In the genomic region with DNA sequence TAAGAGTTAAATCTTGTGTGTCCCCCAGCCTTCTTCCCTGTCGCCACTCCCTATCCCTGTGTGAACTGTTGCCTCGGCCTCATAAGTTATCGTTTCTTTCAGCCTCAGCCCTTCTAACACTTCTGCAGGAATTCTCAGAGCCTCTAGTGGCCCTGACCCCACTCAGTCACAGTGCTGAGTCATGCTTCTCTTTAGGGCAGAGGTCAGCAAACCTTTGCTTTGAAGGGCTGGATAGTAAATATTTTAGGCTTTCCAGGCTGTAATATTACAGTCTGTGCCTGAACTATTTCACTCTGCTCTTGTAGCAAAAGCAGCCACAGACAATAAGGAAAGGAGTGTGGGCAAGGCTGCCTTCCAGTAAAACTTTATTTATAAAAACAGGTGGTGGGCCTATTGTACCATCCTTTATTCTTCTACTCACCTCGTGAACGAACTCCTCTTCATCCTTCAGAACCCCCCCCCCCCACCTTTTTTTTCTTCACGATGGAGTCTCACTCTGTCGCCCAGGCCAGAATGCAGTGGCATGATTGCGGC, we compare ENCODE assay signal across 1 cellular context.
TF ChIP-seq lines count a peak whose summit lies in the region.

No MANE protein-coding gene starts in this region.

TF ChIP-seq in HepG2, 621 proteins besides CTCF, POLR2A, EP300 and RAD21 (continued from another document and continues in another):
- TF ChIP-seq, protein P1, sequence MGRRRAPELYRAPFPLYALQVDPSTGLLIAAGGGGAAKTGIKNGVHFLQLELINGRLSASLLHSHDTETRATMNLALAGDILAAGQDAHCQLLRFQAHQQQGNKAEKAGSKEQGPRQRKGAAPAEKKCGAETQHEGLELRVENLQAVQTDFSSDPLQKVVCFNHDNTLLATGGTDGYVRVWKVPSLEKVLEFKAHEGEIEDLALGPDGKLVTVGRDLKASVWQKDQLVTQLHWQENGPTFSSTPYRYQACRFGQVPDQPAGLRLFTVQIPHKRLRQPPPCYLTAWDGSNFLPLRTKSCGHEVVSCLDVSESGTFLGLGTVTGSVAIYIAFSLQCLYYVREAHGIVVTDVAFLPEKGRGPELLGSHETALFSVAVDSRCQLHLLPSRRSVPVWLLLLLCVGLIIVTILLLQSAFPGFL (CRISPR knock-in tag; IDR thresholded peaks at IDR 0.05): no peak
- TF ChIP-seq, protein P2, sequence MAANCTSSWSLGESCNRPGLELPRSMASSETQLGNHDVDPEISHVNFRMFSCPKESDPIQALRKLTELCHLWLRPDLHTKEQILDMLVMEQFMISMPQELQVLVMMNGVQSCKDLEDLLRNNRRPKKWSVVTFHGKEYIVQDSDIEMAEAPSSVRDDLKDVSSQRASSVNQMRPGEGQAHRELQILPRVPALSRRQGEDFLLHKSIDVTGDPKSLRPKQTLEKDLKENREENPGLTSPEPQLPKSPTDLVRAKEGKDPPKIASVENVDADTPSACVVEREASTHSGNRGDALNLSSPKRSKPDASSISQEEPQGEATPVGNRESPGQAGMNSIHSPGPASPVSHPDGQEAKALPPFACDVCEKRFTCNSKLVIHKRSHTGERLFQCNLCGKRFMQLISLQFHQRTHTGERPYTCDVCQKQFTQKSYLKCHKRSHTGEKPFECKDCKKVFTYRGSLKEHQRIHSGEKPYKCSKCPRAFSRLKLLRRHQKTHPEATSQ (CRISPR knock-in tag; IDR thresholded peaks at IDR 0.05; ENCODE audit: borderline replicate concordance): no peak
- TF ChIP-seq KLF6 (CRISPR knock-in tag; IDR thresholded peaks at IDR 0.05) (no peak), ZNF460 (CRISPR knock-in tag; IDR thresholded peaks at IDR 0.05; ENCODE audit: borderline replicate concordance) (0 out of 2 replicates have a peak, but pooled peaks have one; percentile 7), ZNF441 (CRISPR knock-in tag; IDR thresholded peaks at IDR 0.05; ENCODE audit: borderline replicate concordance) (no peak), ZNF614 (CRISPR knock-in tag; IDR thresholded peaks at IDR 0.05; ENCODE audit: borderline replicate concordance) (peak; percentile 52; the same call in 1 of the 2 replicates), GATA4 (IDR thresholded peaks at IDR 0.05; ENCODE audit: borderline replicate concordance, low read depth) (no peak), ZNF567 (CRISPR knock-in tag; IDR thresholded peaks at IDR 0.05; ENCODE audit: borderline replicate concordance) (no peak), ZFP1 (CRISPR knock-in tag; IDR thresholded peaks at IDR 0.05) (peak; percentile 72; the same call in 1 of the 2 replicates), NR2F6 (IDR thresholded peaks at IDR 0.05) (peak; percentile 99), NR2F6 (CRISPR knock-in tag; IDR thresholded peaks at IDR 0.05) (peak; percentile 99), ZNF331 (CRISPR knock-in tag; IDR thresholded peaks at IDR 0.05) (peak; percentile 70; the same call in 1 of the 2 replicates), ZNF652 (CRISPR knock-in tag; IDR thresholded peaks at IDR 0.05; ENCODE audit: borderline replicate concordance, low read depth) (no peak; the same call in 1 of the 2 replicates), MXI1 (IDR thresholded peaks at IDR 0.05; ENCODE audit: borderline replicate concordance, low read depth, low read length) (peak; percentile 53; the same call in 1 of the 3 replicates), ZNF383 (CRISPR knock-in tag; IDR thresholded peaks at IDR 0.05; ENCODE audit: borderline replicate concordance) (no peak), NFKBIZ (CRISPR knock-in tag; IDR thresholded peaks at IDR 0.05) (no peak), PRPF4 (IDR thresholded peaks at IDR 0.05; ENCODE audit: low read depth, low read length, poor library complexity, severe bottlenecking) (no peak), ZNF543 (CRISPR knock-in tag; IDR thresholded peaks at IDR 0.05) (no peak), MIXL1 (CRISPR knock-in tag; IDR thresholded peaks at IDR 0.05) (no peak), GATAD1 (CRISPR knock-in tag; IDR thresholded peaks at IDR 0.05) (peak; percentile 40; the same call in 1 of the 2 replicates), ZNF225 (CRISPR knock-in tag; IDR thresholded peaks at IDR 0.05) (no peak)
- TF ChIP-seq, protein P3, sequence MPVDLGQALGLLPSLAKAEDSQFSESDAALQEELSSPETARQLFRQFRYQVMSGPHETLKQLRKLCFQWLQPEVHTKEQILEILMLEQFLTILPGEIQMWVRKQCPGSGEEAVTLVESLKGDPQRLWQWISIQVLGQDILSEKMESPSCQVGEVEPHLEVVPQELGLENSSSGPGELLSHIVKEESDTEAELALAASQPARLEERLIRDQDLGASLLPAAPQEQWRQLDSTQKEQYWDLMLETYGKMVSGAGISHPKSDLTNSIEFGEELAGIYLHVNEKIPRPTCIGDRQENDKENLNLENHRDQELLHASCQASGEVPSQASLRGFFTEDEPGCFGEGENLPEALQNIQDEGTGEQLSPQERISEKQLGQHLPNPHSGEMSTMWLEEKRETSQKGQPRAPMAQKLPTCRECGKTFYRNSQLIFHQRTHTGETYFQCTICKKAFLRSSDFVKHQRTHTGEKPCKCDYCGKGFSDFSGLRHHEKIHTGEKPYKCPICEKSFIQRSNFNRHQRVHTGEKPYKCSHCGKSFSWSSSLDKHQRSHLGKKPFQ (CRISPR knock-in tag; IDR thresholded peaks at IDR 0.05; ENCODE audit: insufficient replicate concordance): peak; percentile 45
- TF ChIP-seq, protein P4, sequence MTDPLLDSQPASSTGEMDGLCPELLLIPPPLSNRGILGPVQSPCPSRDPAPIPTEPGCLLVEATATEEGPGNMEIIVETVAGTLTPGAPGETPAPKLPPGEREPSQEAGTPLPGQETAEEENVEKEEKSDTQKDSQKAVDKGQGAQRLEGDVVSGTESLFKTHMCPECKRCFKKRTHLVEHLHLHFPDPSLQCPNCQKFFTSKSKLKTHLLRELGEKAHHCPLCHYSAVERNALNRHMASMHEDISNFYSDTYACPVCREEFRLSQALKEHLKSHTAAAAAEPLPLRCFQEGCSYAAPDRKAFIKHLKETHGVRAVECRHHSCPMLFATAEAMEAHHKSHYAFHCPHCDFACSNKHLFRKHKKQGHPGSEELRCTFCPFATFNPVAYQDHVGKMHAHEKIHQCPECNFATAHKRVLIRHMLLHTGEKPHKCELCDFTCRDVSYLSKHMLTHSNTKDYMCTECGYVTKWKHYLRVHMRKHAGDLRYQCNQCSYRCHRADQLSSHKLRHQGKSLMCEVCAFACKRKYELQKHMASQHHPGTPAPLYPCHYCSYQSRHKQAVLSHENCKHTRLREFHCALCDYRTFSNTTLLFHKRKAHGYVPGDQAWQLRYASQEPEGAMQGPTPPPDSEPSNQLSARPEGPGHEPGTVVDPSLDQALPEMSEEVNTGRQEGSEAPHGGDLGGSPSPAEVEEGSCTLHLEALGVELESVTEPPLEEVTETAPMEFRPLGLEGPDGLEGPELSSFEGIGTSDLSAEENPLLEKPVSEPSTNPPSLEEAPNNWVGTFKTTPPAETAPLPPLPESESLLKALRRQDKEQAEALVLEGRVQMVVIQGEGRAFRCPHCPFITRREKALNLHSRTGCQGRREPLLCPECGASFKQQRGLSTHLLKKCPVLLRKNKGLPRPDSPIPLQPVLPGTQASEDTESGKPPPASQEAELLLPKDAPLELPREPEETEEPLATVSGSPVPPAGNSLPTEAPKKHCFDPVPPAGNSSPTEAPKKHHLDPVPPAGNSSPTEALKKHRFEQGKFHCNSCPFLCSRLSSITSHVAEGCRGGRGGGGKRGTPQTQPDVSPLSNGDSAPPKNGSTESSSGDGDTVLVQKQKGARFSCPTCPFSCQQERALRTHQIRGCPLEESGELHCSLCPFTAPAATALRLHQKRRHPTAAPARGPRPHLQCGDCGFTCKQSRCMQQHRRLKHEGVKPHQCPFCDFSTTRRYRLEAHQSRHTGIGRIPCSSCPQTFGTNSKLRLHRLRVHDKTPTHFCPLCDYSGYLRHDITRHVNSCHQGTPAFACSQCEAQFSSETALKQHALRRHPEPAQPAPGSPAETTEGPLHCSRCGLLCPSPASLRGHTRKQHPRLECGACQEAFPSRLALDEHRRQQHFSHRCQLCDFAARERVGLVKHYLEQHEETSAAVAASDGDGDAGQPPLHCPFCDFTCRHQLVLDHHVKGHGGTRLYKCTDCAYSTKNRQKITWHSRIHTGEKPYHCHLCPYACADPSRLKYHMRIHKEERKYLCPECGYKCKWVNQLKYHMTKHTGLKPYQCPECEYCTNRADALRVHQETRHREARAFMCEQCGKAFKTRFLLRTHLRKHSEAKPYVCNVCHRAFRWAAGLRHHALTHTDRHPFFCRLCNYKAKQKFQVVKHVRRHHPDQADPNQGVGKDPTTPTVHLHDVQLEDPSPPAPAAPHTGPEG (CRISPR knock-in tag; IDR thresholded peaks at IDR 0.05): no peak
- TF ChIP-seq, protein P5, sequence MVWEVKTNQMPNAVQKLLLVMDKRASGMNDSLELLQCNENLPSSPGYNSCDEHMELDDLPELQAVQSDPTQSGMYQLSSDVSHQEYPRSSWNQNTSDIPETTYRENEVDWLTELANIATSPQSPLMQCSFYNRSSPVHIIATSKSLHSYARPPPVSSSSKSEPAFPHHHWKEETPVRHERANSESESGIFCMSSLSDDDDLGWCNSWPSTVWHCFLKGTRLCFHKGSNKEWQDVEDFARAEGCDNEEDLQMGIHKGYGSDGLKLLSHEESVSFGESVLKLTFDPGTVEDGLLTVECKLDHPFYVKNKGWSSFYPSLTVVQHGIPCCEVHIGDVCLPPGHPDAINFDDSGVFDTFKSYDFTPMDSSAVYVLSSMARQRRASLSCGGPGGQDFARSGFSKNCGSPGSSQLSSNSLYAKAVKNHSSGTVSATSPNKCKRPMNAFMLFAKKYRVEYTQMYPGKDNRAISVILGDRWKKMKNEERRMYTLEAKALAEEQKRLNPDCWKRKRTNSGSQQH (CRISPR knock-in tag; IDR thresholded peaks at IDR 0.05; ENCODE audit: low read depth): peak; percentile 48; the same call in 1 of the 2 replicates
- TF ChIP-seq, protein P6, sequence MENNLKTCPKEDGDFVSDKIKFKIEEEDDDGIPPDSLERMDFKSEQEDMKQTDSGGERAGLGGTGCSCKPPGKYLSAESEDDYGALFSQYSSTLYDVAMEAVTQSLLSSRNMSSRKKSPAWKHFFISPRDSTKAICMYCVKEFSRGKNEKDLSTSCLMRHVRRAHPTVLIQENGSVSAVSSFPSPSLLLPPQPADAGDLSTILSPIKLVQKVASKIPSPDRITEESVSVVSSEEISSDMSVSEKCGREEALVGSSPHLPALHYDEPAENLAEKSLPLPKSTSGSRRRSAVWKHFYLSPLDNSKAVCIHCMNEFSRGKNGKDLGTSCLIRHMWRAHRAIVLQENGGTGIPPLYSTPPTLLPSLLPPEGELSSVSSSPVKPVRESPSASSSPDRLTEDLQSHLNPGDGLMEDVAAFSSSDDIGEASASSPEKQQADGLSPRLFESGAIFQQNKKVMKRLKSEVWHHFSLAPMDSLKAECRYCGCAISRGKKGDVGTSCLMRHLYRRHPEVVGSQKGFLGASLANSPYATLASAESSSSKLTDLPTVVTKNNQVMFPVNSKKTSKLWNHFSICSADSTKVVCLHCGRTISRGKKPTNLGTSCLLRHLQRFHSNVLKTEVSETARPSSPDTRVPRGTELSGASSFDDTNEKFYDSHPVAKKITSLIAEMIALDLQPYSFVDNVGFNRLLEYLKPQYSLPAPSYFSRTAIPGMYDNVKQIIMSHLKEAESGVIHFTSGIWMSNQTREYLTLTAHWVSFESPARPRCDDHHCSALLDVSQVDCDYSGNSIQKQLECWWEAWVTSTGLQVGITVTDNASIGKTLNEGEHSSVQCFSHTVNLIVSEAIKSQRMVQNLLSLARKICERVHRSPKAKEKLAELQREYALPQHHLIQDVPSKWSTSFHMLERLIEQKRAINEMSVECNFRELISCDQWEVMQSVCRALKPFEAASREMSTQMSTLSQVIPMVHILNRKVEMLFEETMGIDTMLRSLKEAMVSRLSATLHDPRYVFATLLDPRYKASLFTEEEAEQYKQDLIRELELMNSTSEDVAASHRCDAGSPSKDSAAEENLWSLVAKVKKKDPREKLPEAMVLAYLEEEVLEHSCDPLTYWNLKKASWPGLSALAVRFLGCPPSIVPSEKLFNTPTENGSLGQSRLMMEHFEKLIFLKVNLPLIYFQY (CRISPR knock-in tag; IDR thresholded peaks at IDR 0.05; ENCODE audit: borderline replicate concordance): 0 out of 2 replicates have a peak, but pooled peaks have one; percentile 26
- TF ChIP-seq, protein P7, sequence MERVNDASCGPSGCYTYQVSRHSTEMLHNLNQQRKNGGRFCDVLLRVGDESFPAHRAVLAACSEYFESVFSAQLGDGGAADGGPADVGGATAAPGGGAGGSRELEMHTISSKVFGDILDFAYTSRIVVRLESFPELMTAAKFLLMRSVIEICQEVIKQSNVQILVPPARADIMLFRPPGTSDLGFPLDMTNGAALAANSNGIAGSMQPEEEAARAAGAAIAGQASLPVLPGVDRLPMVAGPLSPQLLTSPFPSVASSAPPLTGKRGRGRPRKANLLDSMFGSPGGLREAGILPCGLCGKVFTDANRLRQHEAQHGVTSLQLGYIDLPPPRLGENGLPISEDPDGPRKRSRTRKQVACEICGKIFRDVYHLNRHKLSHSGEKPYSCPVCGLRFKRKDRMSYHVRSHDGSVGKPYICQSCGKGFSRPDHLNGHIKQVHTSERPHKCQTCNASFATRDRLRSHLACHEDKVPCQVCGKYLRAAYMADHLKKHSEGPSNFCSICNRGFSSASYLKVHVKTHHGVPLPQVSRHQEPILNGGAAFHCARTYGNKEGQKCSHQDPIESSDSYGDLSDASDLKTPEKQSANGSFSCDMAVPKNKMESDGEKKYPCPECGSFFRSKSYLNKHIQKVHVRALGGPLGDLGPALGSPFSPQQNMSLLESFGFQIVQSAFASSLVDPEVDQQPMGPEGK (CRISPR knock-in tag; IDR thresholded peaks at IDR 0.05): peak; percentile 67; the same call in 1 of the 2 replicates
- TF ChIP-seq, protein P8, sequence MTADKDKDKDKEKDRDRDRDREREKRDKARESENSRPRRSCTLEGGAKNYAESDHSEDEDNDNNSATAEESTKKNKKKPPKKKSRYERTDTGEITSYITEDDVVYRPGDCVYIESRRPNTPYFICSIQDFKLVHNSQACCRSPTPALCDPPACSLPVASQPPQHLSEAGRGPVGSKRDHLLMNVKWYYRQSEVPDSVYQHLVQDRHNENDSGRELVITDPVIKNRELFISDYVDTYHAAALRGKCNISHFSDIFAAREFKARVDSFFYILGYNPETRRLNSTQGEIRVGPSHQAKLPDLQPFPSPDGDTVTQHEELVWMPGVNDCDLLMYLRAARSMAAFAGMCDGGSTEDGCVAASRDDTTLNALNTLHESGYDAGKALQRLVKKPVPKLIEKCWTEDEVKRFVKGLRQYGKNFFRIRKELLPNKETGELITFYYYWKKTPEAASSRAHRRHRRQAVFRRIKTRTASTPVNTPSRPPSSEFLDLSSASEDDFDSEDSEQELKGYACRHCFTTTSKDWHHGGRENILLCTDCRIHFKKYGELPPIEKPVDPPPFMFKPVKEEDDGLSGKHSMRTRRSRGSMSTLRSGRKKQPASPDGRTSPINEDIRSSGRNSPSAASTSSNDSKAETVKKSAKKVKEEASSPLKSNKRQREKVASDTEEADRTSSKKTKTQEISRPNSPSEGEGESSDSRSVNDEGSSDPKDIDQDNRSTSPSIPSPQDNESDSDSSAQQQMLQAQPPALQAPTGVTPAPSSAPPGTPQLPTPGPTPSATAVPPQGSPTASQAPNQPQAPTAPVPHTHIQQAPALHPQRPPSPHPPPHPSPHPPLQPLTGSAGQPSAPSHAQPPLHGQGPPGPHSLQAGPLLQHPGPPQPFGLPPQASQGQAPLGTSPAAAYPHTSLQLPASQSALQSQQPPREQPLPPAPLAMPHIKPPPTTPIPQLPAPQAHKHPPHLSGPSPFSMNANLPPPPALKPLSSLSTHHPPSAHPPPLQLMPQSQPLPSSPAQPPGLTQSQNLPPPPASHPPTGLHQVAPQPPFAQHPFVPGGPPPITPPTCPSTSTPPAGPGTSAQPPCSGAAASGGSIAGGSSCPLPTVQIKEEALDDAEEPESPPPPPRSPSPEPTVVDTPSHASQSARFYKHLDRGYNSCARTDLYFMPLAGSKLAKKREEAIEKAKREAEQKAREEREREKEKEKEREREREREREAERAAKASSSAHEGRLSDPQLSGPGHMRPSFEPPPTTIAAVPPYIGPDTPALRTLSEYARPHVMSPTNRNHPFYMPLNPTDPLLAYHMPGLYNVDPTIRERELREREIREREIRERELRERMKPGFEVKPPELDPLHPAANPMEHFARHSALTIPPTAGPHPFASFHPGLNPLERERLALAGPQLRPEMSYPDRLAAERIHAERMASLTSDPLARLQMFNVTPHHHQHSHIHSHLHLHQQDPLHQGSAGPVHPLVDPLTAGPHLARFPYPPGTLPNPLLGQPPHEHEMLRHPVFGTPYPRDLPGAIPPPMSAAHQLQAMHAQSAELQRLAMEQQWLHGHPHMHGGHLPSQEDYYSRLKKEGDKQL (CRISPR knock-in tag; IDR thresholded peaks at IDR 0.05; ENCODE audit: low read depth): peak; percentile 46; the same call in 1 of the 2 replicates
